ENCODE assay signal across 2 cellular contexts in genomic region chr5:41094871-41095270, GRCh38.
TF ChIP-seq lines count a peak whose summit lies in the region.

No MANE protein-coding gene starts in this region.

TF ChIP-seq in GM23338, 12 proteins besides CTCF, POLR2A, EP300 and RAD21:
- TF ChIP-seq POLR2AphosphoS5 (IDR thresholded peaks at IDR 0.05; ENCODE audit: low read depth), result no peak
- TF ChIP-seq ETS1 (IDR thresholded peaks at IDR 0.05), result no peak
- no peak for TF ChIP-seq STAT1 (IDR thresholded peaks at IDR 0.05; ENCODE audit: unreplicated experiment)
- TF ChIP-seq JUNB (IDR thresholded peaks at IDR 0.05; ENCODE audit: unreplicated experiment), result no peak
- no peak for TF ChIP-seq REST (IDR thresholded peaks at IDR 0.05; ENCODE audit: unreplicated experiment)
- TF ChIP-seq NANOG (IDR thresholded peaks at IDR 0.05; ENCODE audit: borderline replicate concordance), result no peak
- no peak for TF ChIP-seq ZNF114 (CRISPR knock-in tag; IDR thresholded peaks at IDR 0.05)
- no peak for TF ChIP-seq EZH2 (IDR thresholded peaks at IDR 0.05; ENCODE audit: low read depth, unreplicated experiment)
- no peak for TF ChIP-seq EZH2phosphoT487 (IDR thresholded peaks at IDR 0.05; ENCODE audit: unreplicated experiment)
- TF ChIP-seq ZNF462 (CRISPR knock-in tag; IDR thresholded peaks at IDR 0.05), result no peak
- no peak for TF ChIP-seq CREB1 (CRISPR knock-in tag; IDR thresholded peaks at IDR 0.05; ENCODE audit: low read depth)
- no peak for TF ChIP-seq ZNF331 (CRISPR knock-in tag; IDR thresholded peaks at IDR 0.05; ENCODE audit: low read depth)

TF ChIP-seq in IMR-90, 13 proteins besides CTCF, POLR2A, EP300 and RAD21:
- TF ChIP-seq CHD1 (IDR thresholded peaks at IDR 0.05; ENCODE audit: low read depth, low read length), result no peak
- TF ChIP-seq RCOR1 (IDR thresholded peaks at IDR 0.05; ENCODE audit: insufficient replicate concordance, low read length), result no peak
- TF ChIP-seq CEBPB (IDR thresholded peaks at IDR 0.05; ENCODE audit: low read depth, low read length), result no peak
- no peak for TF ChIP-seq ELK1 (IDR thresholded peaks at IDR 0.05; ENCODE audit: borderline replicate concordance, low read depth, low read length)
- TF ChIP-seq BHLHE40 (IDR thresholded peaks at IDR 0.05; ENCODE audit: low read depth, low read length), result no peak
- no peak for TF ChIP-seq USF2 (IDR thresholded peaks at IDR 0.05; ENCODE audit: low read depth, low read length)
- no peak for TF ChIP-seq MXI1 (IDR thresholded peaks at IDR 0.05; ENCODE audit: borderline replicate concordance, low read depth, low read length)
- no peak for TF ChIP-seq MAFK (IDR thresholded peaks at IDR 0.05; ENCODE audit: low read depth, low read length)
- TF ChIP-seq FOS (IDR thresholded peaks at IDR 0.05; ENCODE audit: low read depth, low read length), result no peak
- TF ChIP-seq NFE2L2 (IDR thresholded peaks at IDR 0.05; ENCODE audit: low read depth, low read length), result no peak
- TF ChIP-seq MAZ (IDR thresholded peaks at IDR 0.05; ENCODE audit: borderline replicate concordance, low read depth, low read length), result no peak
- TF ChIP-seq RFX5 (IDR thresholded peaks at IDR 0.05; ENCODE audit: low read depth, low read length), result no peak
- no peak for TF ChIP-seq SMC3 (IDR thresholded peaks at IDR 0.05; ENCODE audit: low read depth, low read length)
